In genomic region chr10:43113201-43113893, GRCh38 we compare ENCODE assay signal across 20 cellular contexts. TPM values are rescaled to one million over a fixed set of nuclear protein-coding genes. Genes with fewer than 3 reads are reported as not detected.
DNase-seq lines count a peak whose midpoint lies in the region; ATAC-seq, FAIRE-seq and TF ChIP-seq lines count a peak whose summit lies in the region.
"Had no signal": no experiment of that assay in that cellular context is flagged by ENCODE, and none has a peak within 500 bp of the region (broad histone marks: within the 10 kb centered on the region; RNA-seq: fewer than 3 reads in every experiment).

No MANE protein-coding gene starts in this region.

- no peaks in the 10 kb centered on the region for H3K36me3 Mint-ChIP-seq in CD14-positive monocyte
- H3K36me3 Mint-ChIP-seq in stimulated activated effector memory CD8-positive, alpha-beta T cell treated with anti-CD3 and anti-CD28 coated beads, Interleukin-12 subunit alpha, Interleukin-12 subunit beta, amount 100 ng/mL, for 72 hours: no peaks in the 10 kb centered on the region
- H3K36me3 Mint-ChIP-seq: CD8-positive, alpha-beta T cell had no signal

- H3K79me2 ChIP-seq in K562 (ENCODE audit: control insufficient read depth, insufficient read depth, low read length): no peaks in the 10 kb centered on the region

- H3K4me1 Mint-ChIP-seq in CD14-positive monocyte: peaks cover 20% of the 10 kb centered on the region
- peaks cover 6% of the 10 kb centered on the region for H3K4me1 Mint-ChIP-seq in stimulated activated effector memory CD8-positive, alpha-beta T cell treated with anti-CD3 and anti-CD28 coated beads, Interleukin-12 subunit alpha, Interleukin-12 subunit beta, amount 100 ng/mL, for 72 hours

- H3K9me1 ChIP-seq in K562 (ENCODE audit: control insufficient read depth, insufficient read depth, low read length): peaks cover 3% of the 10 kb centered on the region

- H3K27me3 ChIP-seq in K562 (ENCODE audit: control insufficient read depth in 2 of 2, insufficient read depth in 2 of 2, low read length in 2 of 2): peaks cover 17 to 76% of the 10 kb centered on the region in 2 experiments; a peak in 4 of 5 replicates
- H3K27me3 ChIP-seq in lower lobe of right lung (ENCODE audit: low read depth): no peaks in the 10 kb centered on the region

- CTCF ChIA-PET in K562 (lab: Yijun Ruan, JAX; ENCODE audit: low intra/inter-chr PET ratio): no interaction called here
- CTCF ChIA-PET in GM10248 (lab: Yijun Ruan, JAX): no interaction called here

- peaks cover 0 to 2% (median 0%) of the 10 kb centered on the region in 7 donors for H3K9me3 Mint-ChIP-seq in CD14-positive monocyte
- H3K9me3 Mint-ChIP-seq in stimulated activated effector memory CD8-positive, alpha-beta T cell treated with anti-CD3 and anti-CD28 coated beads, Interleukin-12 subunit alpha, Interleukin-12 subunit beta, amount 100 ng/mL, for 72 hours: no peaks in the 10 kb centered on the region
- H3K9me3 Mint-ChIP-seq: CD8-positive, alpha-beta T cell had no signal

- TF ChIP-seq EP300 in K562 (IDR thresholded peaks at IDR 0.05; ENCODE audit: low read length): no peak

- TF ChIP-seq RAD21 in K562 (CRISPR knock-in tag; conservative IDR thresholded peaks at IDR 0.05 in 1 of 2, IDR thresholded peaks at IDR 0.05 in 1 of 2): no peak

- ATAC-seq in K562 (peak; percentile 9; the same call in 2 of the 3 replicates), lower lobe of right lung (no peak), GM21737 (IDR thresholded peaks at IDR 0.05; ENCODE audit: unreplicated experiment) (no peak)
- ATAC-seq in stimulated activated effector memory CD8-positive, alpha-beta T cell treated with anti-CD3 and anti-CD28 coated beads, Interleukin-12 subunit alpha, Interleukin-12 subunit beta, amount 100 ng/mL, for 72 hours: no peak
- ATAC-seq: CD8-positive, alpha-beta T cell; Right ventricle myocardium inferior had no signal

- DNase-seq in CD14-positive monocyte (ENCODE audit: low spot score) (peak; percentile 30), K562 (ENCODE audit: extremely low read depth in 1 of 4, low spot score in 3 of 4) (no peak), lower lobe of right lung (peak; percentile 44), GM10248 (ENCODE audit: extremely low spot score) (no peak)
- no peak for DNase-seq in stimulated activated effector memory CD8-positive, alpha-beta T cell treated with anti-CD3 and anti-CD28 coated beads, Interleukin-12 subunit alpha, Interleukin-12 subunit beta, amount 100 ng/mL, for 72 hours (ENCODE audit: low spot score in 2 of 2)
- DNase-seq in stimulated activated CD4-positive, alpha-beta T cell treated with anti-CD3 and anti-CD28 coated beads, Interleukin-15, amount 100 ng/mL, for 24 hours: no peak
- DNase-seq: CD8-positive, alpha-beta T cell; DND-41; Karpas-422; MV-4-11; NCI-H1105 treated with DMSO at 0.1 percent for 48 hours; NCI-H2029 treated with DMSO at 0.1 percent for 48 hours; NCI-H446 treated with DMSO at 0.1 percent for 48 hours; NCI-H526 treated with DMSO at 0.1 percent for 48 hours had no signal

- peaks cover 8% of the 10 kb centered on the region for H4K20me1 ChIP-seq in K562 (replicated peaks; ENCODE audit: control insufficient read depth, insufficient read depth, low read length)

- peak overlapping the region in 1 of 7 donors; percentile 25 for H3K27ac Mint-ChIP-seq in CD14-positive monocyte
- peak overlapping the region; percentile 26 for H3K27ac Mint-ChIP-seq in stimulated activated effector memory CD8-positive, alpha-beta T cell treated with anti-CD3 and anti-CD28 coated beads, Interleukin-12 subunit alpha, Interleukin-12 subunit beta, amount 100 ng/mL, for 72 hours
- H3K27ac Mint-ChIP-seq: CD8-positive, alpha-beta T cell had no signal

- 2% methylated on average over 12 of the region's 15 CpGs for WGBS in K562 (ENCODE audit: insufficient coverage, low coverage, missing lambda C conversion rate)

- H3K9me3 ChIP-seq in K562 (replicated peaks; ENCODE audit: control insufficient read depth, insufficient read depth, low read depth, low read length) (no peaks in the 10 kb centered on the region), lower lobe of right lung (no peaks in the 10 kb centered on the region)
- H3K9me3 ChIP-seq: HAP-1 had no signal

- H3K36me3 ChIP-seq in K562 (ENCODE audit: control insufficient read depth, insufficient read depth, low read length) (no peaks in the 10 kb centered on the region), lower lobe of right lung (no peaks in the 10 kb centered on the region)
- H3K36me3 ChIP-seq: HAP-1 had no signal

- H3K4me3 Mint-ChIP-seq in CD14-positive monocyte: no peak overlapping the region
- no peak overlapping the region for H3K4me3 Mint-ChIP-seq in stimulated activated effector memory CD8-positive, alpha-beta T cell treated with anti-CD3 and anti-CD28 coated beads, Interleukin-12 subunit alpha, Interleukin-12 subunit beta, amount 100 ng/mL, for 72 hours
- H3K4me3 Mint-ChIP-seq: CD8-positive, alpha-beta T cell had no signal

- in situ Hi-C loops in K562 (cut with MboI): no loop called here

- no peak for TF ChIP-seq POLR2A in K562 (conservative IDR thresholded peaks at IDR 0.05)

- H3K4me1 ChIP-seq in K562 (replicated peaks in 1 of 2; ENCODE audit: control insufficient read depth in 2 of 2, insufficient read depth in 2 of 2, low read length in 2 of 2) (peaks cover 0 to 14% of the 10 kb centered on the region in 2 experiments; a peak in 3 of 5 replicates), lower lobe of right lung (no peaks in the 10 kb centered on the region)
- H3K4me1 ChIP-seq: HAP-1 had no signal

- H2AFZ ChIP-seq in K562 (ENCODE audit: low read depth, low read length): no peak overlapping the region

- H3K4me3 ChIP-seq in K562 (no peak overlapping the region), lower lobe of right lung (no peak overlapping the region)
- H3K4me3 ChIP-seq: HAP-1 had no signal

- TF ChIP-seq CTCF in CD14-positive monocyte (IDR thresholded peaks at IDR 0.05) (no peak), K562 (IDR thresholded peaks at IDR 0.05 in 2 of 3, conservative IDR thresholded peaks at IDR 0.05 in 1 of 3; ENCODE audit: insufficient read depth in 2 of 3, low read depth in 1 of 3, low read length in 3 of 3) (no peak), lower lobe of right lung (IDR thresholded peaks at IDR 0.05) (no peak), GM10248 (IDR thresholded peaks at IDR 0.05; ENCODE audit: control extremely low read depth, extremely low read depth, low read depth, missing control alignments) (no peak)

- peaks cover 1 to 2% (median 2%) of the 10 kb centered on the region in 3 donors for H3K27me3 Mint-ChIP-seq in CD14-positive monocyte (ENCODE audit: low read depth in 3 of 3)

- POLR2A ChIA-PET in K562 (lab: Yijun Ruan, JAX): no interaction called here
- POLR2A ChIA-PET in GM10248 (lab: Yijun Ruan, JAX): no interaction called here

- no peak overlapping the region for H3K9ac ChIP-seq in K562 (ENCODE audit: insufficient read depth in 1 of 2, low read depth in 2 of 2, low read length in 2 of 2)

- no peak for FAIRE-seq in K562 (lab: Jason Lieb, UNC)
- FAIRE-seq: GM12891, HTR-8/SVneo had no signal

- H3K4me2 ChIP-seq in K562 (ENCODE audit: insufficient read depth, low read length): no peak overlapping the region

- no peak overlapping the region for H3K27ac ChIP-seq in K562 (ENCODE audit: extremely low read depth, low read depth, low read length)
- no peak overlapping the region for H3K27ac ChIP-seq in lower lobe of right lung

- BruUV-seq in K562 (replicated peaks; lab: Mats Ljungman, UMichigan): no TSS peak

- intact Hi-C loops in CD14-positive monocyte (cut with micrococcal nuclease): no loop called here
- intact Hi-C loops in K562 (cut with micrococcal nuclease): loop anchor here (5.0 kb wide), 1 partner anchor 36 kb away; the partner anchor contains the start of gene RET
- intact Hi-C loops in lower lobe of right lung (cut with DNase I): no loop called here

RNA-seq across cellular contexts. Expression of gene CSGALNACT2, which starts 24.9 kb away (rescaled TPM):
- polyA plus RNA-seq in CD14-positive monocyte: 10 to 100 TPM; 43.7 to 48.2 TPM
- total RNA-seq in K562 (2011; cell fraction: chromatin; rRNA removed; ENCODE audit: low replicate concordance): 3.4 and 12.8 TPM in 2 replicates
- total RNA-seq in K562 (2011; cell fraction: nucleolus; rRNA removed): 2.3 and 3.8 TPM in 2 replicates
- total RNA-seq in K562 (2011; cell fraction: nucleoplasm; rRNA removed): 5.7 and 8.4 TPM in 2 replicates
- total RNA-seq in K562 (2014; rRNA removed): 2.9 and 3.3 TPM in 2 replicates
- 3.5 and 4.3 TPM in 2 replicates for total RNA-seq in K562 (2014; rRNA removed; fragmentation: Illumina TruSeq; extraction: Trizol)
- total RNA-seq in K562 (2015; rRNA removed; fragmentation: Illumina TruSeq; extraction: Trizol): 2.6 and 3.3 TPM in 2 replicates
- total RNA-seq in K562 (2021): 4.3 and 4.4 TPM in 2 replicates
- 4.1 and 7.3 TPM in 2 replicates for polyA plus RNA-seq in K562 (2011; rRNA removed)
- polyA plus RNA-seq in K562 (2011; cell fraction: cytosol; rRNA removed): 1.3 and 2.3 TPM in 2 replicates
- polyA plus RNA-seq in K562 (2011; cell fraction: nucleus; rRNA removed): 5.2 and 6.5 TPM in 2 replicates
- polyA plus RNA-seq in K562 (2012): 3.9 and 6.2 TPM in 2 replicates
- 6.8 and 7.1 TPM in 2 replicates for polyA plus RNA-seq in K562 (2014; fragmentation: Illumina TruSeq; extraction: Trizol)
- 1 to 10 TPM; 1.4 to 1.9 TPM for polyA plus RNA-seq in K562 (2014; fragmentation: Nextera tagmentation; extraction: Ambion mirVana)
- polyA plus RNA-seq in K562 (2014; rRNA removed): 5.1 and 5.5 TPM in 2 replicates
- 5.2 and 7.4 TPM in 2 replicates for polyA minus RNA-seq in K562 (2011; rRNA and poly(A)+ RNA removed)
- 1.1 and 2.1 TPM in 2 replicates for polyA minus RNA-seq in K562 (2011; cell fraction: cytosol; rRNA and poly(A)+ RNA removed)
- polyA minus RNA-seq in K562 (2011; cell fraction: nucleus; rRNA and poly(A)+ RNA removed): 2.3 and 2.8 TPM in 2 replicates
- 36.4 TPM for total RNA-seq in lower lobe of right lung

RNA-seq across cellular contexts. Expression of gene RET, which starts 36.5 kb away (rescaled TPM):
- polyA plus RNA-seq in CD14-positive monocyte: under 1 TPM; 0.08 to 0.14 TPM
- not detected in 2 replicates for total RNA-seq in K562 (2011; cell fraction: chromatin; rRNA removed; ENCODE audit: low replicate concordance)
- total RNA-seq in K562 (2011; cell fraction: nucleolus; rRNA removed): not detected in 2 replicates
- not detected in 2 replicates for total RNA-seq in K562 (2011; cell fraction: nucleoplasm; rRNA removed)
- 0.05 TPM in 1 of 2 replicates, not detected in the other for total RNA-seq in K562 (2014; rRNA removed)
- not detected in 2 replicates for total RNA-seq in K562 (2014; rRNA removed; fragmentation: Illumina TruSeq; extraction: Trizol)
- not detected in 2 replicates for total RNA-seq in K562 (2015; rRNA removed; fragmentation: Illumina TruSeq; extraction: Trizol)
- total RNA-seq in K562 (2021): 0.04 TPM in 1 of 2 replicates, not detected in the other
- not detected in 2 replicates for polyA plus RNA-seq in K562 (2011; rRNA removed)
- polyA plus RNA-seq in K562 (2011; cell fraction: cytosol; rRNA removed): not detected in 2 replicates
- polyA plus RNA-seq in K562 (2011; cell fraction: nucleus; rRNA removed): not detected in 2 replicates
- polyA plus RNA-seq in K562 (2012): not detected in 2 replicates
- not detected in 2 replicates for polyA plus RNA-seq in K562 (2014; fragmentation: Illumina TruSeq; extraction: Trizol)
- not detected for polyA plus RNA-seq in K562 (2014; fragmentation: Nextera tagmentation; extraction: Ambion mirVana)
- not detected in 2 replicates for polyA plus RNA-seq in K562 (2014; rRNA removed)
- polyA minus RNA-seq in K562 (2011; rRNA and poly(A)+ RNA removed): not detected in 2 replicates
- not detected in 2 replicates for polyA minus RNA-seq in K562 (2011; cell fraction: cytosol; rRNA and poly(A)+ RNA removed)
- polyA minus RNA-seq in K562 (2011; cell fraction: nucleus; rRNA and poly(A)+ RNA removed): not detected in 2 replicates
- 0.68 TPM for total RNA-seq in lower lobe of right lung
- total RNA-seq: CD8-positive, alpha-beta T cell; SK-MEL-5 had no signal

Comparison
In these comparisons a context has a peak if more than half of its experiments do, and no peak if none do; other contexts are left out.
1. DNase-seq: peak in CD14-positive monocyte (single experiment) and lower lobe of right lung (single experiment); none in K562 (0 of 4), stimulated activated effector memory CD8-positive, alpha-beta T cell treated with anti-CD3 and anti-CD28 coated beads, Interleukin-12 subunit alpha, Interleukin-12 subunit beta, amount 100 ng/mL, for 72 hours (0 of 2), GM10248 (single experiment) and stimulated activated CD4-positive, alpha-beta T cell treated with anti-CD3 and anti-CD28 coated beads, Interleukin-15, amount 100 ng/mL, for 24 hours (single experiment).